Comparison of ENCODE assay signal across 8 cellular contexts in genomic region chr16:85564277-85565051, GRCh38. TPM values are rescaled to one million over a fixed set of nuclear protein-coding genes. Genes with fewer than 3 reads are reported as not detected.
DNase-seq lines count a peak whose midpoint lies in the region; ATAC-seq, FAIRE-seq and TF ChIP-seq lines count a peak whose summit lies in the region.

No MANE protein-coding gene starts in this region.

- TF ChIP-seq CTCF in OCI-LY7 (conservative IDR thresholded peaks at IDR 0.05; ENCODE audit: low read length): peak; percentile 78

- peaks cover 6% of the 10 kb centered on the region; the same call in 1 of the 2 replicates for H4K20me1 ChIP-seq in OCI-LY7 (ENCODE audit: insufficient read depth, low read length)

- H3K36me3 ChIP-seq in OCI-LY7 (ENCODE audit: insufficient read depth, low read length): no peaks in the 10 kb centered on the region
- H3K36me3 ChIP-seq in small intestine (ENCODE audit: control insufficient read depth in 2 of 2, insufficient read depth in 2 of 2, low read length in 2 of 2): no peaks in the 10 kb centered on the region
- no peaks in the 10 kb centered on the region for H3K36me3 ChIP-seq in effector memory CD4-positive, alpha-beta T cell (ENCODE audit: control insufficient read depth, insufficient read depth, low read length)

- no peaks in the 10 kb centered on the region for H3K9me3 Mint-ChIP-seq in effector memory CD8-positive, alpha-beta T cell

- POLR2A ChIA-PET in OCI-LY7 (lab: Charles Lee): no interaction called here

- peaks cover 70 to 82% of the 10 kb centered on the region in 2 donors for H3K4me1 Mint-ChIP-seq in effector memory CD8-positive, alpha-beta T cell (ENCODE audit: low read depth in 2 of 2)

- H3K27ac Mint-ChIP-seq in effector memory CD8-positive, alpha-beta T cell: peak overlapping the region; percentile 81 to 91

- BruUV-seq in OCI-LY7 (replicated peaks; lab: Mats Ljungman, UMichigan): no TSS peak

- H3K27me3 ChIP-seq in small intestine (ENCODE audit: control insufficient read depth in 2 of 2, insufficient read depth in 2 of 2, low read length in 2 of 2): no peaks in the 10 kb centered on the region
- H3K27me3 ChIP-seq in effector memory CD4-positive, alpha-beta T cell (replicated peaks; ENCODE audit: control insufficient read depth, insufficient read depth, low read length, poor library complexity, severe bottlenecking): no peaks in the 10 kb centered on the region

- peaks cover 5% of the 10 kb centered on the region for H3K4me1 ChIP-seq in OCI-LY7 (ENCODE audit: insufficient read depth, low read length, poor library complexity, severe bottlenecking)
- peaks cover 10% of the 10 kb centered on the region in 2 donors for H3K4me1 ChIP-seq in small intestine (ENCODE audit: control insufficient read depth in 2 of 2, insufficient read depth in 1 of 2, low read depth in 1 of 2, low read length in 1 of 2)
- H3K4me1 ChIP-seq in effector memory CD4-positive, alpha-beta T cell (ENCODE audit: control insufficient read depth, insufficient read depth, low read length, poor library complexity, severe bottlenecking): peaks cover 3% of the 10 kb centered on the region

- no peaks in the 10 kb centered on the region for H3K9me2 ChIP-seq in OCI-LY7 (ENCODE audit: insufficient read depth, low read length)

- no peaks in the 10 kb centered on the region for H3K27me3 Mint-ChIP-seq in effector memory CD8-positive, alpha-beta T cell

- DNase-seq in Daoy (ENCODE audit: low read depth) (peak; percentile 46), OCI-LY7 (ENCODE audit: low spot score) (no peak), small intestine (no peak), SHP77 (lab: John Stamatoyannopoulos, UW) (no peak), globus pallidus (ENCODE audit: low spot score) (no peak)
- peak in 1 of 3 experiments; percentile 27 for DNase-seq in effector memory CD8-positive, alpha-beta T cell
- no peak for DNase-seq in effector memory CD4-positive, alpha-beta T cell

- intact Hi-C loops in OCI-LY7 (cut with micrococcal nuclease; ENCODE audit: unreplicated experiment): no loop called here

- ATAC-seq in effector memory CD8-positive, alpha-beta T cell (replicated peaks): peak; percentile 40
- ATAC-seq in HG03045 (IDR thresholded peaks at IDR 0.05; ENCODE audit: unreplicated experiment): no peak

- no peak overlapping the region for H2AFZ ChIP-seq in OCI-LY7 (ENCODE audit: low read length)

- H3K36me3 Mint-ChIP-seq in effector memory CD8-positive, alpha-beta T cell (ENCODE audit: insufficient read depth): peaks cover 62% of the 10 kb centered on the region

- FAIRE-seq in small intestine (lab: Jason Lieb, UNC): no peak

- no peak overlapping the region for H3K4me2 ChIP-seq in OCI-LY7 (ENCODE audit: low read length)

- no peak overlapping the region for H3K27ac ChIP-seq in OCI-LY7 (ENCODE audit: low read depth, low read length, poor library complexity, severe bottlenecking)
- H3K27ac ChIP-seq in small intestine (ENCODE audit: low read depth in 1 of 2, low read length in 1 of 2): peak overlapping the region; percentile 6 to 34
- H3K27ac ChIP-seq in effector memory CD4-positive, alpha-beta T cell (ENCODE audit: insufficient read depth, low read length, poor library complexity, severe bottlenecking): no peak overlapping the region

- H3K9me3 ChIP-seq in OCI-LY7 (ENCODE audit: low read length) (no peaks in the 10 kb centered on the region), small intestine (ENCODE audit: control insufficient read depth, low read depth) (no peaks in the 10 kb centered on the region)
- no peaks in the 10 kb centered on the region for H3K9me3 ChIP-seq in effector memory CD4-positive, alpha-beta T cell (ENCODE audit: control insufficient read depth, low read length)

- 78 to 81% (median 80%) methylated on average over 16 of the region's 16 CpGs for WGBS in small intestine, 3 donors

- H3K79me2 ChIP-seq in OCI-LY7 (ENCODE audit: insufficient read depth, low read depth, low read length): no peaks in the 10 kb centered on the region

- no peak overlapping the region for H3K4me3 ChIP-seq in OCI-LY7 (ENCODE audit: low read depth, low read length, poor library complexity, severe bottlenecking)
- no peak overlapping the region for H3K4me3 ChIP-seq in small intestine (ENCODE audit: low read depth in 1 of 2, low read length in 2 of 2)
- H3K4me3 ChIP-seq in effector memory CD4-positive, alpha-beta T cell (ENCODE audit: insufficient read depth, low read depth, low read length, poor library complexity, severe bottlenecking): no peak overlapping the region

- CTCF ChIA-PET in OCI-LY7 (lab: Charles Lee; ENCODE audit: unreplicated experiment): no interaction called here

- peak overlapping the region; percentile 9 to 24 for H3K4me3 Mint-ChIP-seq in effector memory CD8-positive, alpha-beta T cell

RNA-seq across cellular contexts. Expression of gene GSE1, which starts 48.7 kb away (rescaled TPM):
- 9.3 and 10.3 TPM in 2 replicates for total RNA-seq in Daoy (2014; rRNA removed; shearing (Covaris generic))
- 30.9 and 32.4 TPM in 2 replicates for total RNA-seq in OCI-LY7 (2014; rRNA removed; shearing (Covaris generic))
- 56.2 and 66.6 TPM in 2 replicates for total RNA-seq in OCI-LY7 (2022)
- polyA plus RNA-seq in small intestine: 10 to 100 TPM in 1 of 3 donors, 1 to 10 TPM in 2; 9.2 to 25.6 (median 9.8) TPM

Comparison
In these comparisons a context has a peak if more than half of its experiments do, and no peak if none do; other contexts are left out.
1. H3K27ac ChIP-seq: peak in small intestine (2 of 2); none in OCI-LY7 (single experiment) and effector memory CD4-positive, alpha-beta T cell (single experiment).